19 cellular contexts compared by ENCODE assay signal in genomic region chr18:75238100-75238499, GRCh38.
"Had no signal": no experiment of that assay in that cellular context is flagged by ENCODE, and none has a peak within 500 bp of the region (broad histone marks: within the 10 kb centered on the region; RNA-seq: fewer than 3 reads in every experiment).

No MANE protein-coding gene starts in this region.

- H3K9me3 ChIP-seq: ascending aorta, colonic mucosa, mucosa of descending colon, sigmoid colon, spleen, vagina had no signal

- H3K27ac Mint-ChIP-seq: activated naive CD4-positive, alpha-beta T cell treated with anti-CD3 and anti-CD28 coated beads for 36 hours; naive B cell had no signal

- H3K4me3 ChIP-seq: ascending aorta, colonic mucosa, left ventricle myocardium inferior, mucosa of descending colon, sigmoid colon, spleen, vagina had no signal

- H3K27me3 ChIP-seq: ascending aorta, colonic mucosa, sigmoid colon, spleen, vagina had no signal

- ATAC-seq: mucosa of descending colon had no signal

- DNase-seq: activated CD4-positive, alpha-beta T cell treated with anti-CD3 and anti-CD28 coated beads, Interleukin-2, amount 50 U/mL, for 4 hours; activated naive CD4-positive, alpha-beta T cell treated with anti-CD3 and anti-CD28 coated beads for 36 hours; activated T-cell treated with anti-CD3 and anti-CD28 coated beads, Interleukin-2, amount 50 U/mL, for 1 hour; colonic mucosa; immature natural killer cell; kidney glomerular epithelial cell; left ventricle myocardium inferior; mucosa of descending colon; naive B cell; sigmoid colon; spleen; stimulated activated CD4-positive, alpha-beta T cell treated with anti-CD3 and anti-CD28 coated beads, Interleukin-4, amount 100 ng/mL, for 4 hours; stimulated activated naive CD4-positive, alpha-beta T cell; T-helper 2 cell; trophoblast cell had no signal

- H3K27me3 Mint-ChIP-seq: central memory CD8-positive, alpha-beta T cell; naive B cell had no signal

- H3K36me3 ChIP-seq: ascending aorta, colonic mucosa, sigmoid colon, vagina had no signal

- H3K4me3 Mint-ChIP-seq: activated naive CD4-positive, alpha-beta T cell treated with anti-CD3 and anti-CD28 coated beads for 36 hours; central memory CD8-positive, alpha-beta T cell; immature natural killer cell; naive B cell had no signal

- H3K4me1 ChIP-seq: ascending aorta, colonic mucosa, parathyroid adenoma had no signal

- H3K36me3 Mint-ChIP-seq: naive B cell had no signal

- H3K27ac ChIP-seq: ascending aorta, colonic mucosa, left ventricle myocardium inferior, parathyroid adenoma, sigmoid colon, spleen, vagina had no signal

- H3K9me3 Mint-ChIP-seq: activated naive CD4-positive, alpha-beta T cell treated with anti-CD3 and anti-CD28 coated beads for 36 hours; central memory CD8-positive, alpha-beta T cell; immature natural killer cell had no signal
